ENCODE assay signal across 1 cellular context in the genomic region with DNA sequence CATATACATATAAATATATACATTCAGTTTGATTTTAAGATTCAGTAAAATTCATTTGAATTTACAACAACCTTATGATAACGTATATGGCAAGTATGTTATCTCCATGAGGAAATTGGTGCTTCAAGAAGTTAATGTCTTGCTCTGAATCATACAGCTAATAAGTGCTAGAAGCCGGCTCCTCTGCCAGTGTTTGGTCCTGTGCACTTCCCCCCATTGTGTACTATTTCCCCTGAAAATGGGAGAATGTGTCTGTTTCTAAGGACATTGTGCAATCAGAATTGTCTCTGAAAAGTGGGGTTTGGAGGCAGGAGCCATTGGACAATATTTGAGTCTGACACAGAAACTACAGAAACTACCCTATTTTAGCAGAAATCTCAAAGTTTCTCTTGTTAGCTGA.
TF ChIP-seq lines count a peak whose summit lies in the region.

No MANE protein-coding gene starts in this region.

TF ChIP-seq in K562, 482 proteins besides CTCF, POLR2A, EP300 and RAD21 (continued from another document):
- TF ChIP-seq, protein P1, sequence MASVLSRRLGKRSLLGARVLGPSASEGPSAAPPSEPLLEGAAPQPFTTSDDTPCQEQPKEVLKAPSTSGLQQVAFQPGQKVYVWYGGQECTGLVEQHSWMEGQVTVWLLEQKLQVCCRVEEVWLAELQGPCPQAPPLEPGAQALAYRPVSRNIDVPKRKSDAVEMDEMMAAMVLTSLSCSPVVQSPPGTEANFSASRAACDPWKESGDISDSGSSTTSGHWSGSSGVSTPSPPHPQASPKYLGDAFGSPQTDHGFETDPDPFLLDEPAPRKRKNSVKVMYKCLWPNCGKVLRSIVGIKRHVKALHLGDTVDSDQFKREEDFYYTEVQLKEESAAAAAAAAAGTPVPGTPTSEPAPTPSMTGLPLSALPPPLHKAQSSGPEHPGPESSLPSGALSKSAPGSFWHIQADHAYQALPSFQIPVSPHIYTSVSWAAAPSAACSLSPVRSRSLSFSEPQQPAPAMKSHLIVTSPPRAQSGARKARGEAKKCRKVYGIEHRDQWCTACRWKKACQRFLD (CRISPR knock-in tag; IDR thresholded peaks at IDR 0.05) = no peak
- no peak for TF ChIP-seq POLR3G (IDR thresholded peaks at IDR 0.05; ENCODE audit: extremely low read depth, insufficient read length, insufficient replicate concordance)
